ENCODE assay signal across 18 cellular contexts in the genomic region with DNA sequence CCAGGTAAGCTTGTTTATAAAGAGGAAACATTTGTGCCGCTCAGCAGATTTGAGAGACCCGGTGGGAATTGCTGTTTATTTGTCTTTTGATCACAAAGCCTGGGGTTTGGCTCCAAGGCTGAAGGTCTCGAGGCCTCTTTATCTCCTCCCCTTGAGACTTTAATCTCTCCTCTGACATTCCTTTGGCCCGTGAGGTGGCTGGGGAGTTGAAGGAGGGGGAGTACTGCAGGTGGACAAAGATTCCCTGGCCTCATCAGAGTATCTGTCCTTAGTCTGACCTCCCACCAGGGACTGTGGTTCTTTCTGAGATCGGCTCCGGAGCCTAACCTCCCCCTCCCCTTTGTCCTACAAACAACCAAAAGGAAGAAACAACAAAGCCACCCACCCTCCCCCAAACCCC.
"Had no signal": no experiment of that assay in that cellular context is flagged by ENCODE, and none has a peak within 500 bp of the region (broad histone marks: within the 10 kb centered on the region; RNA-seq: fewer than 3 reads in every experiment).

No MANE protein-coding gene starts in this region.

- H3K9me3 ChIP-seq: esophagus squamous epithelium, lower lobe of right lung, transverse colon had no signal

- H3K79me2 ChIP-seq: parathyroid adenoma had no signal

- H3K4me3 ChIP-seq: esophagus squamous epithelium, lower lobe of right lung, SK-N-MC, transverse colon had no signal

- H3K4me1 Mint-ChIP-seq: immature natural killer cell, T-cell had no signal

- H3K36me3 ChIP-seq: esophagus squamous epithelium, lower lobe of right lung, transverse colon had no signal

- H3K27ac ChIP-seq: esophagus squamous epithelium, lower lobe of right lung, parathyroid adenoma, SK-N-MC had no signal

- H3K9me3 Mint-ChIP-seq: activated naive CD4-positive, alpha-beta T cell treated with anti-CD3 and anti-CD28 coated beads for 36 hours; activated T-helper 2 cell treated with anti-CD3 and anti-CD28 coated beads, Interferon-gamma antibody, Interleukin-2, Interleukin-4, amounts not matched to agents 10 μg/mL and 5 μg/mL and 100 μg/mL, durations not matched to agents 14 hours and 24 hours and 36 hours; immature natural killer cell; stimulated activated naive B cell treated with anti-CD40 and anti-IgM and Interleukin-4, amounts not matched to agents 10 μg/mL and 1 μg/mL and 100 μg/mL, for 72 hours; T-cell had no signal

- H3K27me3 Mint-ChIP-seq: stimulated activated naive B cell treated with anti-CD40 and anti-IgM and Interleukin-4, amounts not matched to agents 10 μg/mL and 1 μg/mL and 100 μg/mL, for 72 hours; T-cell had no signal

- ATAC-seq: lower lobe of right lung; stimulated activated naive B cell treated with anti-CD40 and anti-IgM and Interleukin-4, amounts not matched to agents 10 μg/mL and 1 μg/mL and 100 μg/mL, for 72 hours; T-cell had no signal

- H3K36me3 Mint-ChIP-seq: immature natural killer cell; stimulated activated naive B cell treated with anti-CD40 and anti-IgM and Interleukin-4, amounts not matched to agents 10 μg/mL and 1 μg/mL and 100 μg/mL, for 72 hours; T-cell had no signal

- DNase-seq: activated CD4-positive, CD25-positive, alpha-beta regulatory T cell treated with anti-CD3 and anti-CD28 coated beads, Interleukin-2, amount 50 U/mL, for 72 hours; activated naive CD4-positive, alpha-beta T cell treated with anti-CD3 and anti-CD28 coated beads for 36 hours; activated T-cell treated with anti-CD3 and anti-CD28 coated beads for 4 hours; caudate nucleus; esophagus squamous epithelium; hypothalamus; immature natural killer cell; lower lobe of right lung; midbrain; stimulated activated CD4-positive, alpha-beta T cell treated with anti-CD3 and anti-CD28 coated beads, Interleukin-15, amount 100 ng/mL, for 24 hours; stimulated activated CD4-positive, alpha-beta T cell treated with anti-CD3 and anti-CD28 coated beads, Interleukin-4, amount 100 ng/mL, for 1 hour; stimulated activated naive B cell treated with anti-CD40 and anti-IgM and Interleukin-4, amounts not matched to agents 10 μg/mL and 1 μg/mL and 100 μg/mL, for 72 hours; T-cell; T1000; transverse colon had no signal

- H3K9ac ChIP-seq: parathyroid adenoma had no signal

- H3K4me1 ChIP-seq: lower lobe of right lung, parathyroid adenoma had no signal

- H3K4me3 Mint-ChIP-seq: activated naive CD4-positive, alpha-beta T cell treated with anti-CD3 and anti-CD28 coated beads for 36 hours; immature natural killer cell; stimulated activated naive B cell treated with anti-CD40 and anti-IgM and Interleukin-4, amounts not matched to agents 10 μg/mL and 1 μg/mL and 100 μg/mL, for 72 hours; T-cell had no signal

- H3K27ac Mint-ChIP-seq: activated naive CD4-positive, alpha-beta T cell treated with anti-CD3 and anti-CD28 coated beads for 36 hours; activated T-helper 2 cell treated with anti-CD3 and anti-CD28 coated beads, Interferon-gamma antibody, Interleukin-2, Interleukin-4, amounts not matched to agents 10 μg/mL and 5 μg/mL and 100 μg/mL, durations not matched to agents 14 hours and 24 hours and 36 hours; immature natural killer cell; stimulated activated naive B cell treated with anti-CD40 and anti-IgM and Interleukin-4, amounts not matched to agents 10 μg/mL and 1 μg/mL and 100 μg/mL, for 72 hours; T-cell had no signal

- H3K27me3 ChIP-seq: esophagus squamous epithelium, transverse colon had no signal
